In genomic region chr6:33280539-33280938, GRCh38 we compare ENCODE assay signal across 15 cellular contexts. TPM values are rescaled to one million over a fixed set of nuclear protein-coding genes. Genes with fewer than 3 reads are reported as not detected.
DNase-seq lines count a peak whose midpoint lies in the region; ATAC-seq, FAIRE-seq and TF ChIP-seq lines count a peak whose summit lies in the region.
"Had no signal": no experiment of that assay in that cellular context is flagged by ENCODE, and none has a peak within 500 bp of the region (broad histone marks: within the 10 kb centered on the region; RNA-seq: fewer than 3 reads in every experiment).

No MANE protein-coding gene starts in this region.

- intact Hi-C loops in activated naive CD4-positive, alpha-beta T cell treated with anti-CD3 and anti-CD28 coated beads for 36 hours (cut with micrococcal nuclease), result no loop called here

- H4K91ac ChIP-seq in H1 (replicated peaks; ENCODE audit: insufficient read length, low read length), result no peak overlapping the region

- H3K27me3 Mint-ChIP-seq in activated naive CD4-positive, alpha-beta T cell treated with anti-CD3 and anti-CD28 coated beads for 36 hours (ENCODE audit: low read depth), result no peaks in the 10 kb centered on the region
- H3K27me3 Mint-ChIP-seq: activated naive CD4-positive, alpha-beta T cell treated with anti-CD3 and anti-CD28 coated beads, Interleukin-2, amount 50 U/mL, for 24 hours had no signal

- H2BK20ac ChIP-seq in H1 (ENCODE audit: low read length), result no peak overlapping the region

- H3K18ac ChIP-seq in H1 (ENCODE audit: extremely low read depth, low read length), result no peak overlapping the region

- H3K27ac Mint-ChIP-seq in activated naive CD4-positive, alpha-beta T cell treated with anti-CD3 and anti-CD28 coated beads for 36 hours, result peak overlapping the region; percentile 21
- peak overlapping the region; percentile 35 for H3K27ac Mint-ChIP-seq in stimulated activated effector memory CD8-positive, alpha-beta T cell treated with anti-CD3 and anti-CD28 coated beads, Interleukin-12 subunit alpha, Interleukin-12 subunit beta, amount 100 ng/mL, for 72 hours

- H2BK12ac ChIP-seq in H1 (ENCODE audit: low read depth, low read length), result no peak overlapping the region

- TF ChIP-seq EP300 in H1 (IDR thresholded peaks at IDR 0.05; ENCODE audit: borderline replicate concordance in 1 of 2, low read depth in 2 of 2, low read length in 2 of 2), result no peak

- POLR2A ChIA-PET in H1 (lab: Charles Lee; ENCODE audit: partially characterized antibody), result interaction anchor here (1.3 to 12.0 kb wide), 3 partner anchors 8 to 14 kb away, joined by 4 to 337 read pairs (median 21); partner anchors contain the start of genes PFDN6, RGL2, RPS18 and VPS52

- no peak overlapping the region for H4K5ac ChIP-seq in H1 (ENCODE audit: insufficient read length, low read depth, low read length)

- H3K4ac ChIP-seq in H1 (replicated peaks; ENCODE audit: insufficient read length, low read depth, low read length), result no peak overlapping the region

- H2BK15ac ChIP-seq in H1 (ENCODE audit: low read length), result no peak overlapping the region

- no peak for TF ChIP-seq RAD21 in H1 (IDR thresholded peaks at IDR 0.05 in 1 of 2, conservative IDR thresholded peaks at IDR 0.05 in 1 of 2; ENCODE audit: low read depth in 2 of 2, low read length in 2 of 2)

- no peak overlapping the region for H4K8ac ChIP-seq in H1 (ENCODE audit: extremely low read depth, insufficient read depth, low read length)

- no peaks in the 10 kb centered on the region for H3K79me2 ChIP-seq in H1 (ENCODE audit: control insufficient read depth in 1 of 2, insufficient read depth in 2 of 2, low read length in 2 of 2)
- H3K79me2 ChIP-seq: parathyroid adenoma had no signal

- no peak overlapping the region for H2AFZ ChIP-seq in H1 (ENCODE audit: low read length)
- H2AFZ ChIP-seq: GM23338, parathyroid adenoma had no signal

- ATAC-seq in stimulated activated effector memory CD8-positive, alpha-beta T cell treated with anti-CD3 and anti-CD28 coated beads, Interleukin-12 subunit alpha, Interleukin-12 subunit beta, amount 100 ng/mL, for 72 hours, result no peak
- ATAC-seq in GM21423 (IDR thresholded peaks at IDR 0.05; ENCODE audit: unreplicated experiment) (no peak), GM18861 (IDR thresholded peaks at IDR 0.05; ENCODE audit: unreplicated experiment) (no peak)
- no peak for ATAC-seq in activated CD4-positive, CD25-positive, alpha-beta regulatory T cell treated with anti-CD3 and anti-CD28 coated beads, Interleukin-2, amount 50 U/mL, for 24 hours

- CTCF ChIA-PET in activated naive CD4-positive, alpha-beta T cell treated with anti-CD3 and anti-CD28 coated beads for 36 hours (lab: Charles Lee), result no interaction called here
- CTCF ChIA-PET in H1 (lab: Charles Lee; ENCODE audit: partially characterized antibody), result interaction anchor here (0.6 to 8.0 kb wide), 10 partner anchors 10 to 313 kb away, joined by 3 to 81 read pairs (median 6); partner anchors contain the start of genes PFDN6, RGL2, RPS18 and TAPBP

- no peak overlapping the region for H3K9ac ChIP-seq in H1 (replicated peaks in 1 of 4; ENCODE audit: extremely low read depth in 1 of 4, low read depth in 3 of 4, low read length in 3 of 4)
- H3K9ac ChIP-seq: parathyroid adenoma had no signal

- no peak for DNase-seq in activated naive CD4-positive, alpha-beta T cell treated with anti-CD3 and anti-CD28 coated beads for 36 hours
- DNase-seq in activated naive CD4-positive, alpha-beta T cell treated with Interleukin-2 at 50 U/mL for 16 hours, result no peak
- DNase-seq in H1 (ENCODE audit: low read depth in 1 of 2, low spot score in 2 of 2), result no peak
- DNase-seq in stimulated activated effector memory CD8-positive, alpha-beta T cell treated with anti-CD3 and anti-CD28 coated beads, Interleukin-12 subunit alpha, Interleukin-12 subunit beta, amount 100 ng/mL, for 72 hours (ENCODE audit: low spot score in 2 of 2), result no peak
- DNase-seq: hippocampal formation; mucosa of descending colon; stimulated activated CD4-positive, alpha-beta T cell treated with anti-CD3 and anti-CD28 coated beads, Interleukin-4, amount 100 ng/mL, for 4 hours had no signal

- peak overlapping the region; percentile 100 for H3K27ac ChIP-seq in VCaP
- no peak overlapping the region for H3K27ac ChIP-seq in H1 (ENCODE audit: low read depth, low read length)

- 95% methylated on average over 6 of the region's 6 CpGs; no CpG with 5 or more reads in 1 of the 2 experiments for WGBS in H1 (ENCODE audit: extremely low coverage in 1 of 2, insufficient coverage in 1 of 2, insufficient read length in 1 of 2, insufficient replicate concordance in 2 of 2, low coverage in 1 of 2, low lambda C conversion rate in 2 of 2, missing lambda C conversion rate in 1 of 2), 2 experiments

- no peak overlapping the region for H3K56ac ChIP-seq in H1 (replicated peaks; ENCODE audit: insufficient read length, low read depth, low read length)

- no peak overlapping the region for H2BK120ac ChIP-seq in H1 (replicated peaks; ENCODE audit: low read depth, low read length)

- no peak overlapping the region for H3K4me2 ChIP-seq in H1 (ENCODE audit: insufficient read depth in 1 of 2, low read depth in 2 of 2, low read length in 2 of 2)
- H3K4me2 ChIP-seq: GM23338 had no signal

- H3K36me3 Mint-ChIP-seq in activated naive CD4-positive, alpha-beta T cell treated with anti-CD3 and anti-CD28 coated beads for 36 hours (ENCODE audit: low read depth), result peaks cover 21% of the 10 kb centered on the region
- peaks cover 91% of the 10 kb centered on the region for H3K36me3 Mint-ChIP-seq in stimulated activated effector memory CD8-positive, alpha-beta T cell treated with anti-CD3 and anti-CD28 coated beads, Interleukin-12 subunit alpha, Interleukin-12 subunit beta, amount 100 ng/mL, for 72 hours

- H4K20me1 ChIP-seq in H1 (replicated peaks in 1 of 2; ENCODE audit: control insufficient read depth in 1 of 2, insufficient read depth in 2 of 2, low read length in 2 of 2), result peaks cover 4% of the 10 kb centered on the region in 2 experiments

- H3K36me3 ChIP-seq in H1 (ENCODE audit: control insufficient read depth in 2 of 4, insufficient read depth in 4 of 4, low read length in 3 of 4), result peaks cover 4 to 29% (median 16%) of the 10 kb centered on the region in 4 experiments; a peak in 7 of 8 replicates

- no peak overlapping the region for H3K4me3 ChIP-seq in H1 (ENCODE audit: extremely low read depth in 1 of 4, insufficient read depth in 2 of 4, low read depth in 3 of 4, low read length in 4 of 4)
- H3K4me3 ChIP-seq: GM23338, mucosa of descending colon had no signal

- no peak overlapping the region for H3K14ac ChIP-seq in H1 (ENCODE audit: insufficient read length)

- no peaks in the 10 kb centered on the region for H3K9me3 ChIP-seq in H1 (ENCODE audit: insufficient read depth in 2 of 2, low read depth in 1 of 2, low read length in 1 of 2)
- H3K9me3 ChIP-seq: mucosa of descending colon had no signal

- H3K4me3 Mint-ChIP-seq in activated naive CD4-positive, alpha-beta T cell treated with anti-CD3 and anti-CD28 coated beads for 36 hours, result no peak overlapping the region
- no peak overlapping the region for H3K4me3 Mint-ChIP-seq in stimulated activated effector memory CD8-positive, alpha-beta T cell treated with anti-CD3 and anti-CD28 coated beads, Interleukin-12 subunit alpha, Interleukin-12 subunit beta, amount 100 ng/mL, for 72 hours
- H3K4me3 Mint-ChIP-seq: activated naive CD4-positive, alpha-beta T cell treated with anti-CD3 and anti-CD28 coated beads, Interleukin-2, amount 50 U/mL, for 24 hours; GM23338 had no signal

- H3K23me2 ChIP-seq in H1 (ENCODE audit: low read depth, low read length), result peaks cover 8% of the 10 kb centered on the region

- TF ChIP-seq CTCF in VCaP (conservative IDR thresholded peaks at IDR 0.05), result no peak
- TF ChIP-seq CTCF in H1 (IDR thresholded peaks at IDR 0.05; ENCODE audit: control extremely low read depth in 1 of 3, insufficient read depth in 1 of 3, low read depth in 1 of 3, low read length in 3 of 3), result no peak

- no peak overlapping the region for H2AK5ac ChIP-seq in H1 (ENCODE audit: low read depth, low read length)

- H3K27me3 ChIP-seq in H1 (replicated peaks in 1 of 4; ENCODE audit: control insufficient read depth in 3 of 4, extremely low read depth in 1 of 4, insufficient read depth in 3 of 4, low read length in 3 of 4), result no peaks in the 10 kb centered on the region

- no peak for TF ChIP-seq POLR2A in H1 (IDR thresholded peaks at IDR 0.05; ENCODE audit: control extremely low read depth in 1 of 2, low read depth in 2 of 2, low read length in 2 of 2)

- no peak overlapping the region for H3K23ac ChIP-seq in H1 (ENCODE audit: insufficient read length)

- 0 out of 2 replicates have a peak overlapping the region, but pooled peaks have one; percentile 45 for H2BK5ac ChIP-seq in H1 (ENCODE audit: low read depth, low read length)

- no peaks in the 10 kb centered on the region for H3K79me1 ChIP-seq in H1 (ENCODE audit: low read depth, low read length)

- peaks cover 0 to 13% (median 6%) of the 10 kb centered on the region in 4 experiments; a peak in 5 of 7 replicates for H3K4me1 ChIP-seq in H1 (replicated peaks in 1 of 4; ENCODE audit: control insufficient read depth in 3 of 4, insufficient read depth in 4 of 4, low read length in 3 of 4)

- no peak for FAIRE-seq in H1 (lab: Jason Lieb, UNC)
- FAIRE-seq: A204.1 had no signal

- H3K9me3 Mint-ChIP-seq in activated naive CD4-positive, alpha-beta T cell treated with anti-CD3 and anti-CD28 coated beads for 36 hours, result no peaks in the 10 kb centered on the region
- no peaks in the 10 kb centered on the region for H3K9me3 Mint-ChIP-seq in stimulated activated effector memory CD8-positive, alpha-beta T cell treated with anti-CD3 and anti-CD28 coated beads, Interleukin-12 subunit alpha, Interleukin-12 subunit beta, amount 100 ng/mL, for 72 hours
- H3K9me3 Mint-ChIP-seq: activated naive CD4-positive, alpha-beta T cell treated with anti-CD3 and anti-CD28 coated beads, Interleukin-2, amount 50 U/mL, for 24 hours; GM23338 had no signal

- peaks cover 27% of the 10 kb centered on the region for H3K4me1 Mint-ChIP-seq in activated naive CD4-positive, alpha-beta T cell treated with anti-CD3 and anti-CD28 coated beads for 36 hours (ENCODE audit: low read depth)
- peaks cover 26% of the 10 kb centered on the region for H3K4me1 Mint-ChIP-seq in stimulated activated effector memory CD8-positive, alpha-beta T cell treated with anti-CD3 and anti-CD28 coated beads, Interleukin-12 subunit alpha, Interleukin-12 subunit beta, amount 100 ng/mL, for 72 hours

RNA-seq across cellular contexts. Expression of gene B3GALT4, which starts 3.6 kb away (rescaled TPM):
- 1 to 10 TPM; 4.4 TPM for total RNA-seq in activated naive CD4-positive, alpha-beta T cell treated with anti-CD3 and anti-CD28 coated beads for 36 hours
- 3.0 and 4.2 TPM in 2 replicates for total RNA-seq in H1 (2021; fragmentation: NEBNext Ultra II Directional; extraction: Animal tissue kit (Norgen Biotek cat#: 25700))
- polyA plus RNA-seq in H1 (2011; rRNA removed), result 2.2 and 3.2 TPM in 2 replicates
- polyA plus RNA-seq in H1 (2011; cell fraction: cytosol; rRNA removed), result 2.2 TPM
- 3.3 TPM for polyA plus RNA-seq in H1 (2011; cell fraction: nucleus; rRNA removed)
- 1.9 to 2.4 TPM (median 2.1 TPM) in 4 replicates for polyA plus RNA-seq in H1 (2012, experiment 1 of 2)
- 1.9 TPM for polyA plus RNA-seq in H1 (2012, experiment 2 of 2)
- 1.8 TPM for polyA plus RNA-seq in H1 (2013, experiment 1 of 2)
- 1.6 TPM for polyA plus RNA-seq in H1 (2013, experiment 2 of 2)
- polyA minus RNA-seq in H1 (2011; rRNA and poly(A)+ RNA removed), result 2.4 and 2.7 TPM in 2 replicates
- polyA minus RNA-seq in H1 (2011; cell fraction: cytosol; rRNA and poly(A)+ RNA removed), result 3.4 TPM
- polyA minus RNA-seq in H1 (2011; cell fraction: nucleus; rRNA and poly(A)+ RNA removed), result 13.2 TPM

RNA-seq across cellular contexts. Expression of gene WDR46, which starts 8.5 kb away (rescaled TPM):
- 10 to 100 TPM; 42.5 to 42.9 TPM for total RNA-seq in activated naive CD4-positive, alpha-beta T cell treated with anti-CD3 and anti-CD28 coated beads for 36 hours
- total RNA-seq in H1 (2021; fragmentation: NEBNext Ultra II Directional; extraction: Animal tissue kit (Norgen Biotek cat#: 25700)), result 91.0 and 99.4 TPM in 2 replicates
- 69.7 and 71.3 TPM in 2 replicates for polyA plus RNA-seq in H1 (2011; rRNA removed)
- 78.1 TPM for polyA plus RNA-seq in H1 (2011; cell fraction: cytosol; rRNA removed)
- polyA plus RNA-seq in H1 (2011; cell fraction: nucleus; rRNA removed), result 118 TPM
- 79.6 to 117 TPM (median 101 TPM) in 4 replicates for polyA plus RNA-seq in H1 (2012, experiment 1 of 2)
- 79.5 TPM for polyA plus RNA-seq in H1 (2012, experiment 2 of 2)
- polyA plus RNA-seq in H1 (2013, experiment 1 of 2), result 99.8 TPM
- 97.1 TPM for polyA plus RNA-seq in H1 (2013, experiment 2 of 2)
- polyA minus RNA-seq in H1 (2011; rRNA and poly(A)+ RNA removed), result 102 and 111 TPM in 2 replicates
- 82.9 TPM for polyA minus RNA-seq in H1 (2011; cell fraction: cytosol; rRNA and poly(A)+ RNA removed)
- 56.9 TPM for polyA minus RNA-seq in H1 (2011; cell fraction: nucleus; rRNA and poly(A)+ RNA removed)

RNA-seq across cellular contexts. Expression of gene RPS18, which starts 8.7 kb away (rescaled TPM):
- total RNA-seq in activated naive CD4-positive, alpha-beta T cell treated with anti-CD3 and anti-CD28 coated beads for 36 hours, result 1,000 to 10,000 TPM; 5,497 to 5,551 TPM
- total RNA-seq in H1 (2021; fragmentation: NEBNext Ultra II Directional; extraction: Animal tissue kit (Norgen Biotek cat#: 25700)), result 2,791 and 2,796 TPM in 2 replicates
- 4,466 and 7,099 TPM in 2 replicates for polyA plus RNA-seq in H1 (2011; rRNA removed)
- polyA plus RNA-seq in H1 (2011; cell fraction: cytosol; rRNA removed), result 7,733 TPM
- polyA plus RNA-seq in H1 (2011; cell fraction: nucleus; rRNA removed), result 3,457 TPM
- polyA plus RNA-seq in H1 (2012, experiment 1 of 2), result 3,300 to 7,487 TPM (median 6,391 TPM) in 4 replicates
- polyA plus RNA-seq in H1 (2012, experiment 2 of 2), result 4,408 TPM
- polyA plus RNA-seq in H1 (2013, experiment 1 of 2), result 7,766 TPM
- polyA plus RNA-seq in H1 (2013, experiment 2 of 2), result 7,882 TPM
- polyA minus RNA-seq in H1 (2011; rRNA and poly(A)+ RNA removed), result 2,102 and 2,497 TPM in 2 replicates
- polyA minus RNA-seq in H1 (2011; cell fraction: cytosol; rRNA and poly(A)+ RNA removed), result 906 TPM
- 873 TPM for polyA minus RNA-seq in H1 (2011; cell fraction: nucleus; rRNA and poly(A)+ RNA removed)

RNA-seq across cellular contexts. Expression of gene PFDN6, which starts 8.9 kb away (rescaled TPM):
- 10 to 100 TPM; 67.9 to 81.3 TPM for total RNA-seq in activated naive CD4-positive, alpha-beta T cell treated with anti-CD3 and anti-CD28 coated beads for 36 hours
- 93.3 and 95.7 TPM in 2 replicates for total RNA-seq in H1 (2021; fragmentation: NEBNext Ultra II Directional; extraction: Animal tissue kit (Norgen Biotek cat#: 25700))
- 32.0 and 33.5 TPM in 2 replicates for polyA plus RNA-seq in H1 (2011; rRNA removed)
- 71.5 TPM for polyA plus RNA-seq in H1 (2011; cell fraction: cytosol; rRNA removed)
- 51.7 TPM for polyA plus RNA-seq in H1 (2011; cell fraction: nucleus; rRNA removed)
- polyA plus RNA-seq in H1 (2012, experiment 1 of 2), result 122 to 163 TPM (median 157 TPM) in 4 replicates
- 109 TPM for polyA plus RNA-seq in H1 (2012, experiment 2 of 2)
- polyA plus RNA-seq in H1 (2013, experiment 1 of 2), result 69.3 TPM
- polyA plus RNA-seq in H1 (2013, experiment 2 of 2), result 75.8 TPM
- 16.3 and 18.6 TPM in 2 replicates for polyA minus RNA-seq in H1 (2011; rRNA and poly(A)+ RNA removed)
- 22.9 TPM for polyA minus RNA-seq in H1 (2011; cell fraction: cytosol; rRNA and poly(A)+ RNA removed)
- 23.2 TPM for polyA minus RNA-seq in H1 (2011; cell fraction: nucleus; rRNA and poly(A)+ RNA removed)

RNA-seq across cellular contexts. Expression of gene VPS52, which starts 8.9 kb away (rescaled TPM):
- 10 to 100 TPM; 30.3 to 31.0 TPM for total RNA-seq in activated naive CD4-positive, alpha-beta T cell treated with anti-CD3 and anti-CD28 coated beads for 36 hours
- 35.0 and 36.5 TPM in 2 replicates for total RNA-seq in H1 (2021; fragmentation: NEBNext Ultra II Directional; extraction: Animal tissue kit (Norgen Biotek cat#: 25700))
- polyA plus RNA-seq in H1 (2011; rRNA removed), result 86.3 and 89.7 TPM in 2 replicates
- 59.2 TPM for polyA plus RNA-seq in H1 (2011; cell fraction: cytosol; rRNA removed)
- polyA plus RNA-seq in H1 (2011; cell fraction: nucleus; rRNA removed), result 180 TPM
- polyA plus RNA-seq in H1 (2012, experiment 1 of 2), result 37.9 to 44.1 TPM (median 43.2 TPM) in 4 replicates
- polyA plus RNA-seq in H1 (2012, experiment 2 of 2), result 35.8 TPM
- polyA plus RNA-seq in H1 (2013, experiment 1 of 2), result 41.3 TPM
- polyA plus RNA-seq in H1 (2013, experiment 2 of 2), result 37.9 TPM
- polyA minus RNA-seq in H1 (2011; rRNA and poly(A)+ RNA removed), result 97.9 and 120 TPM in 2 replicates
- polyA minus RNA-seq in H1 (2011; cell fraction: cytosol; rRNA and poly(A)+ RNA removed), result 33.8 TPM
- 77.5 TPM for polyA minus RNA-seq in H1 (2011; cell fraction: nucleus; rRNA and poly(A)+ RNA removed)
